In the genomic region with DNA sequence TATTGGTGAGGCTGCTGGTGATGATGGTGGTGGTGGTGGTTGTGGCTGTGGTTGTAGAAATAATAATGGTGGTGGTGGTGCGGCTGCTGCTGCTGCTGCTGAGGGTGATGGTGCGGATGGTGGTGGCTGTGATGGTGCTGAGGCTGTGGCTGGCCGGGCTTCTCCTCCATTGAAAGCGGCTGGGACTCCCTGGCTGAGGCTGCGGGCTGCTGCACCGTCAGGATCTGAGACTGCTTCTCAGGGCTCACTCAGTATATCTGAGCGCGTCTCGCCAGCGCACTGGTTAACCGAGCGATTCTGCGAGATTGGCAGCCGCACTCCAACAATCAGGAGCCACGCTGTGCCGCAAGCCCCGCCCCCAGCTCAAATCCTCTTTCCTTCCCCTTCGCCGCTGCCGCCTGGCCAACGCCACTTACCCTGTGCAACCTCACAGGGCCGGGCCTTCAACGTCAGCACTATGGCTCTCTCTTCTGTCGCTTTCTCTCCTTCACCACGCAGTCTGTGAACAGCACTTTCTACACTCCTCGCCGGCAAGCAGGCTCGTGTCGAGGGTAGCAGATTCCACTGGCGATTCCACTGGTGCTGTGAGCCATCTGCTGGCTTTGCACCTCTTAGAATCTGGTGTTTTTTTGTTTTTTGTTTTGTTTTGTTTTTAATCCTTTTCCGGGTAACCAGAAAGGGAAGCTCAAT, we compare ENCODE assay signal across 8 cellular contexts. TPM values are rescaled to one million over a fixed set of nuclear protein-coding genes. Genes with fewer than 3 reads are reported as not detected.
DNase-seq lines count a peak whose midpoint lies in the region; ATAC-seq and TF ChIP-seq lines count a peak whose summit lies in the region.

A gene with protein sequence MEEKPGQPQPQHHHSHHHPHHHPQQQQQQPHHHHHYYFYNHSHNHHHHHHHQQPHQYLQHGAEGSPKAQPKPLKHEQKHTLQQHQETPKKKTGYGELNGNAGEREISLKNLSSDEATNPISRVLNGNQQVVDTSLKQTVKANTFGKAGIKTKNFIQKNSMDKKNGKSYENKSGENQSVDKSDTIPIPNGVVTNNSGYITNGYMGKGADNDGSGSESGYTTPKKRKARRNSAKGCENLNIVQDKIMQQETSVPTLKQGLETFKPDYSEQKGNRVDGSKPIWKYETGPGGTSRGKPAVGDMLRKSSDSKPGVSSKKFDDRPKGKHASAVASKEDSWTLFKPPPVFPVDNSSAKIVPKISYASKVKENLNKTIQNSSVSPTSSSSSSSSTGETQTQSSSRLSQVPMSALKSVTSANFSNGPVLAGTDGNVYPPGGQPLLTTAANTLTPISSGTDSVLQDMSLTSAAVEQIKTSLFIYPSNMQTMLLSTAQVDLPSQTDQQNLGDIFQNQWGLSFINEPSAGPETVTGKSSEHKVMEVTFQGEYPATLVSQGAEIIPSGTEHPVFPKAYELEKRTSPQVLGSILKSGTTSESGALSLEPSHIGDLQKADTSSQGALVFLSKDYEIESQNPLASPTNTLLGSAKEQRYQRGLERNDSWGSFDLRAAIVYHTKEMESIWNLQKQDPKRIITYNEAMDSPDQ (minus strand): TSS at position 259 of the 690 bp plus-strand sequence. CDS start 89 bp downstream, at position 170.

- no peak for TF ChIP-seq CTCF in RWPE2 (IDR thresholded peaks at IDR 0.05; ENCODE audit: poor library complexity, severe bottlenecking)
- peak in 1 of 2 donors; percentile 10 for TF ChIP-seq CTCF in fibroblast of lung (conservative IDR thresholded peaks at IDR 0.05 in 1 of 2, IDR thresholded peaks at IDR 0.05 in 1 of 2; ENCODE audit: low read depth in 1 of 2, low read length in 2 of 2)

- H3K9me3 Mint-ChIP-seq in activated T-helper 2 cell treated with anti-CD3 and anti-CD28 coated beads, Interferon-gamma antibody, Interleukin-2, Interleukin-4, amounts not matched to agents 10 μg/mL and 5 μg/mL and 100 μg/mL, durations not matched to agents 14 hours and 24 hours and 36 hours, result no peaks in the 10 kb centered on the region
- peaks cover 0 to 7% (median 0%) of the 10 kb centered on the region in 11 donors for H3K9me3 Mint-ChIP-seq in naive thymus-derived CD4-positive, alpha-beta T cell
- H3K9me3 Mint-ChIP-seq in stimulated activated naive B cell treated with anti-CD40 and anti-IgM and Interleukin-4, amounts not matched to agents 10 μg/mL and 1 μg/mL and 100 μg/mL, for 72 hours, result no peaks in the 10 kb centered on the region

- H3K4me1 ChIP-seq in RWPE2 (ENCODE audit: insufficient read depth, poor library complexity, severe bottlenecking) (peaks cover 19% of the 10 kb centered on the region), fibroblast of lung (ENCODE audit: control insufficient read depth, extremely low read depth, insufficient read depth, low read length) (peaks cover 3% of the 10 kb centered on the region)
- peaks cover 28 to 36% of the 10 kb centered on the region in 2 donors for H3K4me1 ChIP-seq in naive thymus-derived CD4-positive, alpha-beta T cell (ENCODE audit: control insufficient read depth in 2 of 2, insufficient read depth in 2 of 2, low read length in 2 of 2)

- no peaks in the 10 kb centered on the region for H3K27me3 Mint-ChIP-seq in activated T-helper 2 cell treated with anti-CD3 and anti-CD28 coated beads, Interferon-gamma antibody, Interleukin-2, Interleukin-4, amounts not matched to agents 10 μg/mL and 5 μg/mL and 100 μg/mL, durations not matched to agents 14 hours and 24 hours and 36 hours (ENCODE audit: low read depth)
- H3K27me3 Mint-ChIP-seq in naive thymus-derived CD4-positive, alpha-beta T cell, result peaks cover 0 to 4% (median 0%) of the 10 kb centered on the region in 5 donors
- no peaks in the 10 kb centered on the region for H3K27me3 Mint-ChIP-seq in stimulated activated naive B cell treated with anti-CD40 and anti-IgM and Interleukin-4, amounts not matched to agents 10 μg/mL and 1 μg/mL and 100 μg/mL, for 72 hours

- H3K4me3 ChIP-seq in RWPE2 (ENCODE audit: severe bottlenecking), result peak within 1 kb of the TSS; percentile 58
- peak within 1 kb of the TSS; percentile 88 to 99 (median 96) for H3K4me3 ChIP-seq in fibroblast of lung (replicated peaks in 1 of 4; ENCODE audit: control extremely low read depth in 1 of 4, insufficient read depth in 1 of 4, low read depth in 3 of 4, low read length in 4 of 4)
- peak within 1 kb of the TSS; percentile 98 for H3K4me3 ChIP-seq in naive thymus-derived CD4-positive, alpha-beta T cell (ENCODE audit: low read length)

- peaks cover 32% of the 10 kb centered on the region for H3K36me3 Mint-ChIP-seq in activated T-helper 2 cell treated with anti-CD3 and anti-CD28 coated beads, Interferon-gamma antibody, Interleukin-2, Interleukin-4, amounts not matched to agents 10 μg/mL and 5 μg/mL and 100 μg/mL, durations not matched to agents 14 hours and 24 hours and 36 hours (ENCODE audit: low read depth)
- H3K36me3 Mint-ChIP-seq in naive thymus-derived CD4-positive, alpha-beta T cell, result peaks cover 0 to 24% (median 5%) of the 10 kb centered on the region in 5 donors
- peaks cover 11 to 13% of the 10 kb centered on the region in 2 donors for H3K36me3 Mint-ChIP-seq in stimulated activated naive B cell treated with anti-CD40 and anti-IgM and Interleukin-4, amounts not matched to agents 10 μg/mL and 1 μg/mL and 100 μg/mL, for 72 hours

- H3K4me2 ChIP-seq in fibroblast of lung (ENCODE audit: extremely low read depth, insufficient read depth, low read length), result peak within 1 kb of the TSS; percentile 93

- POLR2A ChIA-PET in naive thymus-derived CD4-positive, alpha-beta T cell (lab: Charles Lee), result interaction anchor here (0.6 to 1.6 kb wide), 22 partner anchors 9 to 723 kb away, joined by 3 to 13 read pairs (median 4); partner anchors contain the start of genes BLTP2, PIGS and RPL23A

- H3K9ac ChIP-seq in fibroblast of lung (ENCODE audit: insufficient read depth, low read length), result peak within 1 kb of the TSS; percentile 78

- ATAC-seq in RWPE2 (ENCODE audit: low read depth), result peak; percentile 95
- ATAC-seq in naive thymus-derived CD4-positive, alpha-beta T cell, result peak; percentile 93
- ATAC-seq in stimulated activated naive B cell treated with anti-CD40 and anti-IgM and Interleukin-4, amounts not matched to agents 10 μg/mL and 1 μg/mL and 100 μg/mL, for 72 hours (replicated peaks), result peak; percentile 90 to 92

- intact Hi-C loops in activated T-helper 2 cell treated with anti-CD3 and anti-CD28 coated beads, Interferon-gamma antibody, Interleukin-2, Interleukin-4, amounts not matched to agents 10 μg/mL and 5 μg/mL and 100 μg/mL, durations not matched to agents 14 hours and 24 hours and 36 hours (cut with micrococcal nuclease), result loop anchor here (1.0 to 5.0 kb wide), 4 partner anchors 98 to 342 kb away; partner anchors contain the start of genes ABHD15, TAOK1 and TP53I13
- intact Hi-C loops in naive thymus-derived CD4-positive, alpha-beta T cell (cut with micrococcal nuclease), result loop anchor here (1.0 to 10.0 kb wide), 18 partner anchors 77 to 1531 kb away; partner anchors contain the start of genes ABHD15 (in 2 of the 2), TAOK1 (in 2 of the 2), CRLF3 (in 1 of the 2) and MYO18A (in 1 of the 2)

- H3K4me1 Mint-ChIP-seq in activated T-helper 2 cell treated with anti-CD3 and anti-CD28 coated beads, Interferon-gamma antibody, Interleukin-2, Interleukin-4, amounts not matched to agents 10 μg/mL and 5 μg/mL and 100 μg/mL, durations not matched to agents 14 hours and 24 hours and 36 hours (ENCODE audit: low read depth), result peaks cover 22% of the 10 kb centered on the region
- H3K4me1 Mint-ChIP-seq in naive thymus-derived CD4-positive, alpha-beta T cell, result peaks cover 26 to 45% (median 41%) of the 10 kb centered on the region in 7 donors
- H3K4me1 Mint-ChIP-seq in stimulated activated naive B cell treated with anti-CD40 and anti-IgM and Interleukin-4, amounts not matched to agents 10 μg/mL and 1 μg/mL and 100 μg/mL, for 72 hours, result peaks cover 10 to 29% of the 10 kb centered on the region in 2 donors

- H3K27ac Mint-ChIP-seq in activated T-helper 2 cell treated with anti-CD3 and anti-CD28 coated beads, Interferon-gamma antibody, Interleukin-2, Interleukin-4, amounts not matched to agents 10 μg/mL and 5 μg/mL and 100 μg/mL, durations not matched to agents 14 hours and 24 hours and 36 hours, result peak within 1 kb of the TSS; percentile 99
- peak within 1 kb of the TSS; percentile 97 to 100 (median 99) for H3K27ac Mint-ChIP-seq in naive thymus-derived CD4-positive, alpha-beta T cell
- peak within 1 kb of the TSS; percentile 99 for H3K27ac Mint-ChIP-seq in stimulated activated naive B cell treated with anti-CD40 and anti-IgM and Interleukin-4, amounts not matched to agents 10 μg/mL and 1 μg/mL and 100 μg/mL, for 72 hours

- no peaks in the 10 kb centered on the region for H3K9me3 ChIP-seq in RWPE2 (ENCODE audit: severe bottlenecking)
- no peaks in the 10 kb centered on the region for H3K9me3 ChIP-seq in fibroblast of lung (ENCODE audit: control insufficient read depth, insufficient read depth, low read depth, low read length)
- H3K9me3 ChIP-seq in naive thymus-derived CD4-positive, alpha-beta T cell (ENCODE audit: control insufficient read depth in 2 of 3, low read length in 3 of 3), result no peaks in the 10 kb centered on the region

- peaks cover 34% of the 10 kb centered on the region for H3K36me3 ChIP-seq in RWPE2 (ENCODE audit: low read depth)
- H3K36me3 ChIP-seq in fibroblast of lung (ENCODE audit: control insufficient read depth, insufficient read depth, low read length), result peaks cover 3% of the 10 kb centered on the region
- peaks cover 0 to 15% (median 0%) of the 10 kb centered on the region in 3 experiments for H3K36me3 ChIP-seq in naive thymus-derived CD4-positive, alpha-beta T cell (ENCODE audit: control insufficient read depth in 2 of 3, insufficient read depth in 3 of 3, low read length in 3 of 3)

- H3K27ac ChIP-seq in RWPE2 (ENCODE audit: poor library complexity, severe bottlenecking) (peak within 1 kb of the TSS; percentile 96), fibroblast of lung (ENCODE audit: insufficient read depth, low read length) (peak within 1 kb of the TSS; percentile 85)
- H3K27ac ChIP-seq in naive thymus-derived CD4-positive, alpha-beta T cell (ENCODE audit: low read depth, low read length), result peak within 1 kb of the TSS; percentile 90

- peak within 1 kb of the TSS; percentile 91 for H2AFZ ChIP-seq in fibroblast of lung (ENCODE audit: low read length)

- H3K27me3 ChIP-seq in RWPE2 (ENCODE audit: insufficient read depth, poor library complexity, severe bottlenecking), result no peaks in the 10 kb centered on the region
- no peaks in the 10 kb centered on the region for H3K27me3 ChIP-seq in fibroblast of lung (ENCODE audit: control insufficient read depth, insufficient read depth, low read length)
- H3K27me3 ChIP-seq in naive thymus-derived CD4-positive, alpha-beta T cell (ENCODE audit: control insufficient read depth in 2 of 2, insufficient read depth in 2 of 2, low read length in 2 of 2), result no peaks in the 10 kb centered on the region

- CTCF ChIA-PET in naive thymus-derived CD4-positive, alpha-beta T cell (lab: Charles Lee), result interaction anchor here (0.7 to 1.3 kb wide), 6 partner anchors 12 to 592 kb away, joined by 3 to 5 read pairs (median 4); no protein-coding TSS in a partner anchor

- DNase-seq in EH (ENCODE audit: low read depth), result peak; percentile 99
- peak; percentile 98 for DNase-seq in H4 (ENCODE audit: low spot score)
- peak; percentile 99 for DNase-seq in LoVo (ENCODE audit: low spot score)
- peak; percentile 98 for DNase-seq in RWPE2 (ENCODE audit: low spot score)
- peak; percentile 98 for DNase-seq in activated T-helper 2 cell treated with anti-CD3 and anti-CD28 coated beads, Interferon-gamma antibody, Interleukin-2, Interleukin-4, amounts not matched to agents 10 μg/mL and 5 μg/mL and 100 μg/mL, durations not matched to agents 14 hours and 24 hours and 36 hours (ENCODE audit: low spot score)
- DNase-seq in fibroblast of lung (ENCODE audit: low read depth in 2 of 2), result peak; percentile 97 to 98
- DNase-seq in naive thymus-derived CD4-positive, alpha-beta T cell, result peak; percentile 93 to 99 (median 98)
- DNase-seq in stimulated activated naive B cell treated with anti-CD40 and anti-IgM and Interleukin-4, amounts not matched to agents 10 μg/mL and 1 μg/mL and 100 μg/mL, for 72 hours, result peak; percentile 97

- H4K20me1 ChIP-seq in fibroblast of lung (ENCODE audit: control insufficient read depth, extremely low read depth, insufficient read depth, low read length), result no peaks in the 10 kb centered on the region

- H3K79me2 ChIP-seq in fibroblast of lung (ENCODE audit: control insufficient read depth, insufficient read depth, low read length), result peaks cover 47% of the 10 kb centered on the region

- H3K4me3 Mint-ChIP-seq in activated T-helper 2 cell treated with anti-CD3 and anti-CD28 coated beads, Interferon-gamma antibody, Interleukin-2, Interleukin-4, amounts not matched to agents 10 μg/mL and 5 μg/mL and 100 μg/mL, durations not matched to agents 14 hours and 24 hours and 36 hours (ENCODE audit: low read depth), result peak within 1 kb of the TSS; percentile 99
- H3K4me3 Mint-ChIP-seq in naive thymus-derived CD4-positive, alpha-beta T cell, result peak within 1 kb of the TSS; percentile 99 to 100 (median 100)
- peak within 1 kb of the TSS; percentile 99 for H3K4me3 Mint-ChIP-seq in stimulated activated naive B cell treated with anti-CD40 and anti-IgM and Interleukin-4, amounts not matched to agents 10 μg/mL and 1 μg/mL and 100 μg/mL, for 72 hours

RNA-seq across cellular contexts. Expression of the gene that starts here (rescaled TPM):
- 17.3 and 28.4 TPM in 2 replicates for total RNA-seq in H4 (2014; rRNA removed; shearing (Covaris generic))
- 83.3 and 85.7 TPM in 2 replicates for total RNA-seq in activated T-helper 2 cell treated with anti-CD3 and anti-CD28 coated beads, Interferon-gamma antibody, Interleukin-2, Interleukin-4, amounts not matched to agents 10 μg/mL and 5 μg/mL and 100 μg/mL, durations not matched to agents 14 hours and 24 hours and 36 hours
- total RNA-seq in fibroblast of lung, result 33.2 and 35.4 TPM in 2 replicates
- polyA plus RNA-seq in fibroblast of lung, result 11.0 and 12.3 TPM in 2 replicates
- 16.7 and 20.7 TPM in 2 replicates for polyA plus RNA-seq in fibroblast of lung (2012)
- 7.2 and 7.4 TPM in 2 replicates for polyA minus RNA-seq in fibroblast of lung (ENCODE audit: low replicate concordance)
- total RNA-seq in naive thymus-derived CD4-positive, alpha-beta T cell, result 10 to 100 TPM; 60.4 to 85.3 (median 73.0) TPM
- 1 to 10 TPM; 5.3 to 7.5 TPM for polyA plus RNA-seq in naive thymus-derived CD4-positive, alpha-beta T cell

Comparison
In these comparisons a context has a peak if more than half of its experiments do, and no peak if none do; other contexts are left out.
1. Peak in every context shown above with its lines: DNase-seq, ATAC-seq, H3K4me3 ChIP-seq and H3K27ac ChIP-seq.